25 cellular contexts compared by ENCODE assay signal in the genomic region with DNA sequence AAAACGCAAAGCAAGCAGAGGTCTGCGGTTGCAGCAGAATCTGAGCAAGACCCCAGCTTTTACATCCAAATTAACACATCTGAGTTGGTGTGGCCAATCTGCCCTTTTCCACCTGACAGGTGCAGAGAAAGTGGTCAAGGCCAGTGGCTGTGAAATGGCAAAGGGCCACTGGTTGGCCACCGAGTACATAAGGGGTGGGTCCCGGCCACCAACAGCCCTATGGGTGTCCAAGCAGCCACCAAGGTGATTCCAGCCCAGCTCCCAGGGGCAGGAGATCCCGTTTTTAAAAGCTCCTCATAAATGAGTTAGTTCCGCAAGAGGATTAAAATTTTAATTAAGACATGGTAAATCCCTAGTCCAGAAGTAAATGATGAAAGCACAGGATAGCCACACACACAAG. TPM values are rescaled to one million over a fixed set of nuclear protein-coding genes. Genes with fewer than 3 reads are reported as not detected.
DNase-seq lines count a peak whose midpoint lies in the region; ATAC-seq, FAIRE-seq and TF ChIP-seq lines count a peak whose summit lies in the region.
"Had no signal": no experiment of that assay in that cellular context is flagged by ENCODE, and none has a peak within 500 bp of the region (broad histone marks: within the 10 kb centered on the region; RNA-seq: fewer than 3 reads in every experiment).

No MANE protein-coding gene starts in this region.

- H4K8ac ChIP-seq in H9 (replicated peaks; ENCODE audit: insufficient read length, low read depth, low read length): no peak overlapping the region

- no peak overlapping the region for H2BK15ac ChIP-seq in H9 (ENCODE audit: low read depth, low read length)

- H3K9me3 ChIP-seq in HepG2 (ENCODE audit: low read length) (no peaks in the 10 kb centered on the region), right lobe of liver (no peaks in the 10 kb centered on the region), H9 (ENCODE audit: control insufficient read depth, low read depth, low read length) (no peaks in the 10 kb centered on the region)
- H3K9me3 ChIP-seq: A549, BLaER1 had no signal

- H3K9me3 Mint-ChIP-seq in activated CD4-positive, alpha-beta memory T cell treated with anti-CD3 and anti-CD28 coated beads for 36 hours: no peaks in the 10 kb centered on the region
- no peaks in the 10 kb centered on the region for H3K9me3 Mint-ChIP-seq in activated CD4-positive, alpha-beta memory T cell treated with anti-CD3 and anti-CD28 coated beads, Interleukin-2, amount 10 ng/mL, durations not matched to agents 7 days and 5 days
- no peaks in the 10 kb centered on the region for H3K9me3 Mint-ChIP-seq in H9
- H3K9me3 Mint-ChIP-seq: CD14-positive monocyte; CD4-positive, alpha-beta memory T cell; GM23338 had no signal

- no peak overlapping the region for H2BK5ac ChIP-seq in H9 (ENCODE audit: insufficient read length, low read length)

- no peak for TF ChIP-seq CTCF in HepG2 (CRISPR knock-in tag; IDR thresholded peaks at IDR 0.05)
- no peak for TF ChIP-seq CTCF in right lobe of liver (IDR thresholded peaks at IDR 0.05)
- no peak for TF ChIP-seq CTCF in H9 (conservative IDR thresholded peaks at IDR 0.05)

- H3K23ac ChIP-seq in H9 (ENCODE audit: insufficient read length, low read depth, low read length): no peak overlapping the region

- no peak overlapping the region for H4K91ac ChIP-seq in H9 (ENCODE audit: insufficient read length, low read depth, low read length)

- POLR2A ChIA-PET in activated CD4-positive, alpha-beta memory T cell treated with anti-CD3 and anti-CD28 coated beads for 36 hours (lab: Charles Lee): no interaction called here
- POLR2A ChIA-PET in activated CD4-positive, alpha-beta memory T cell treated with anti-CD3 and anti-CD28 coated beads, Interleukin-2, amount 10 ng/mL, durations not matched to agents 7 days and 5 days (lab: Charles Lee): interaction anchor here (0.6 kb wide), 1 partner anchor 14 kb away, joined by 3 read pairs; no protein-coding TSS in a partner anchor
- POLR2A ChIA-PET in HepG2 (lab: Yijun Ruan, JAX): interaction anchor here (1.0 to 1.2 kb wide), 2 partner anchors 74 to 157 kb away, joined by 3 to 4 read pairs; partner anchors contain the start of gene HAPSTR1

- H3K4me3 Mint-ChIP-seq in activated CD4-positive, alpha-beta memory T cell treated with anti-CD3 and anti-CD28 coated beads for 36 hours: no peak overlapping the region
- no peak overlapping the region for H3K4me3 Mint-ChIP-seq in activated CD4-positive, alpha-beta memory T cell treated with anti-CD3 and anti-CD28 coated beads, Interleukin-2, amount 10 ng/mL, durations not matched to agents 7 days and 5 days
- no peak overlapping the region for H3K4me3 Mint-ChIP-seq in H9
- H3K4me3 Mint-ChIP-seq: CD14-positive monocyte, GM23338 had no signal

- H3K4me2 ChIP-seq in HepG2 (ENCODE audit: low read depth, low read length): no peak overlapping the region
- H3K4me2 ChIP-seq in H9 (ENCODE audit: insufficient read depth, insufficient read length, low read length): no peak overlapping the region
- H3K4me2 ChIP-seq: A549, BLaER1, GM23338 had no signal

- peaks cover 2% of the 10 kb centered on the region for H3K36me3 Mint-ChIP-seq in activated CD4-positive, alpha-beta memory T cell treated with anti-CD3 and anti-CD28 coated beads for 36 hours
- H3K36me3 Mint-ChIP-seq in activated CD4-positive, alpha-beta memory T cell treated with anti-CD3 and anti-CD28 coated beads, Interleukin-2, amount 10 ng/mL, durations not matched to agents 7 days and 5 days (ENCODE audit: low read depth): peaks cover 11% of the 10 kb centered on the region
- H3K36me3 Mint-ChIP-seq in H9 (ENCODE audit: insufficient read depth in 1 of 3, low read depth in 3 of 3): peaks cover 2 to 6% (median 6%) of the 10 kb centered on the region in 3 experiments; a peak in 6 of 7 replicates

- peaks cover 100% of the 10 kb centered on the region for H3K79me2 ChIP-seq in HepG2 (ENCODE audit: insufficient read depth, low read length)
- H3K79me2 ChIP-seq in H9 (ENCODE audit: insufficient read depth, low read length): peaks cover 61% of the 10 kb centered on the region

- TF ChIP-seq RAD21 in HepG2 (CRISPR knock-in tag; IDR thresholded peaks at IDR 0.05): no peak

- FAIRE-seq in HepG2 (lab: Jason Lieb, UNC): no peak
- FAIRE-seq: A549, GM12892, GM18507, H54 had no signal

- H3K23me2 ChIP-seq in H9 (ENCODE audit: insufficient read length, low read depth, low read length, poor library complexity, severe bottlenecking): no peaks in the 10 kb centered on the region

- H2AK5ac ChIP-seq in H9 (ENCODE audit: insufficient read length, low read length): no peak overlapping the region

- H3K14ac ChIP-seq in H9 (ENCODE audit: insufficient read depth, low read length): no peak overlapping the region

- ATAC-seq in HepG2 (no peak), right lobe of liver (no peak), left colon (peak; percentile 25), GM21737 (IDR thresholded peaks at IDR 0.05; ENCODE audit: unreplicated experiment) (no peak)
- ATAC-seq: A549, GM23338 had no signal

- H3K36me3 ChIP-seq in HepG2 (replicated peaks in 1 of 2; ENCODE audit: control insufficient read depth in 1 of 2, insufficient read depth in 2 of 2, low read length in 2 of 2): peaks cover 6 to 10% of the 10 kb centered on the region in 2 experiments
- no peaks in the 10 kb centered on the region for H3K36me3 ChIP-seq in right lobe of liver

- peaks cover 11% of the 10 kb centered on the region for H3K79me1 ChIP-seq in H9 (ENCODE audit: insufficient read depth, low read depth, low read length, poor library complexity, severe bottlenecking)

- peaks cover 72% of the 10 kb centered on the region for H3K4me1 Mint-ChIP-seq in activated CD4-positive, alpha-beta memory T cell treated with anti-CD3 and anti-CD28 coated beads for 36 hours (ENCODE audit: low read depth)
- H3K4me1 Mint-ChIP-seq in activated CD4-positive, alpha-beta memory T cell treated with anti-CD3 and anti-CD28 coated beads, Interleukin-2, amount 10 ng/mL, durations not matched to agents 7 days and 5 days: peaks cover 49% of the 10 kb centered on the region
- H3K4me1 Mint-ChIP-seq in H9: peaks cover 53 to 55% of the 10 kb centered on the region in 2 experiments

- no peaks in the 10 kb centered on the region for H3K27me3 Mint-ChIP-seq in activated CD4-positive, alpha-beta memory T cell treated with anti-CD3 and anti-CD28 coated beads for 36 hours
- H3K27me3 Mint-ChIP-seq in activated CD4-positive, alpha-beta memory T cell treated with anti-CD3 and anti-CD28 coated beads, Interleukin-2, amount 10 ng/mL, durations not matched to agents 7 days and 5 days: no peaks in the 10 kb centered on the region
- no peaks in the 10 kb centered on the region for H3K27me3 Mint-ChIP-seq in H9 (ENCODE audit: low read depth)
- H3K27me3 Mint-ChIP-seq: CD4-positive, alpha-beta memory T cell had no signal

- intact Hi-C loops in activated CD4-positive, alpha-beta memory T cell treated with anti-CD3 and anti-CD28 coated beads for 36 hours (cut with micrococcal nuclease): no loop called here
- intact Hi-C loops in HepG2 (cut with micrococcal nuclease; ENCODE audit: unreplicated experiment) (loop anchor here (10.0 kb wide), 2 partner anchors 160 to 200 kb away; partner anchors contain the start of gene HAPSTR1), right lobe of liver (cut with DNase I) (no loop called here), left colon (cut with DNase I, micrococcal nuclease) (loop anchor here in 1 of 2 donors (10.0 kb wide), 1 partner anchor 70 kb away; no protein-coding TSS in a partner anchor), posterior vena cava (cut with DNase I) (no loop called here)

- H2BK12ac ChIP-seq in H9 (ENCODE audit: insufficient read length, low read depth, low read length): no peak overlapping the region

- in situ Hi-C loops in HepG2 (cut with HindIII; ENCODE audit: extremely low pct_ligation_motif_present, low pct_unique_long_range_greater_than_20kb): no loop called here

- TF ChIP-seq EP300 in HepG2 (IDR thresholded peaks at IDR 0.05; ENCODE audit: low read depth in 2 of 2, low read length in 2 of 2) (no peak), HepG2 (CRISPR knock-in tag; IDR thresholded peaks at IDR 0.05; ENCODE audit: borderline replicate concordance) (no peak)

- no TSS peak for BruUV-seq in HepG2 (replicated peaks; lab: Mats Ljungman, UMichigan)

- no peak overlapping the region for H4K5ac ChIP-seq in H9 (ENCODE audit: insufficient read length, low read depth, low read length)

- H4K20me1 ChIP-seq in HepG2 (ENCODE audit: insufficient read depth, low read length): peaks cover 100% of the 10 kb centered on the region
- H4K20me1 ChIP-seq in H9 (ENCODE audit: control insufficient read depth, insufficient read depth, insufficient read length): no peaks in the 10 kb centered on the region

- TF ChIP-seq POLR2A in HepG2 (IDR thresholded peaks at IDR 0.05; ENCODE audit: insufficient read depth in 1 of 2, low read depth in 2 of 2, low read length in 2 of 2) (no peak), right lobe of liver (IDR thresholded peaks at IDR 0.05) (no peak)

- H3K27ac ChIP-seq in HepG2 (ENCODE audit: extremely low read length, insufficient read depth, low read length) (no peak overlapping the region), right lobe of liver (no peak overlapping the region), H9 (ENCODE audit: insufficient read length, low read depth, low read length) (no peak overlapping the region)
- H3K27ac ChIP-seq: 22Rv1, A549, BLaER1, HL-60 had no signal

- DNase-seq in activated CD4-positive, alpha-beta memory T cell treated with anti-CD3 and anti-CD28 coated beads for 36 hours: no peak
- DNase-seq in activated CD4-positive, alpha-beta memory T cell treated with anti-CD3 and anti-CD28 coated beads, Interleukin-2, amount 10 ng/mL, durations not matched to agents 7 days and 5 days: no peak
- DNase-seq in HepG2 (ENCODE audit: low spot score): no peak
- no peak for DNase-seq in right lobe of liver
- DNase-seq in left colon: no peak
- DNase-seq in posterior vena cava (ENCODE audit: low spot score): peak; percentile 71
- DNase-seq in H9: no peak
- DNase-seq: CD4-positive, alpha-beta memory T cell; DMS153; DMS79; GDM1; IMR-90 had no signal

- H3T11ph ChIP-seq in H9 (ENCODE audit: low read length): no peak overlapping the region

- 80% methylated on average over 6 of the region's 6 CpGs for whole genome bisulfite sequencing in HepG2 (ENCODE audit: low lambda C conversion rate)
- WGBS in right lobe of liver (ENCODE audit: insufficient coverage, low coverage, low lambda C conversion rate, missing lambda C conversion rate): 79% methylated on average over 5 of the region's 6 CpGs
- WGBS in H9 (ENCODE audit: extremely low coverage, insufficient read length, low lambda C conversion rate): no CpG with 5 or more reads among the region's 6 CpGs

- H3K9ac ChIP-seq in HepG2 (ENCODE audit: insufficient read depth, low read depth, low read length) (no peak overlapping the region), H9 (ENCODE audit: extremely low read depth, insufficient read length, low read length) (no peak overlapping the region)
- H3K9ac ChIP-seq: BLaER1 had no signal

- peak overlapping the region; percentile 33 for H3K27ac Mint-ChIP-seq in activated CD4-positive, alpha-beta memory T cell treated with anti-CD3 and anti-CD28 coated beads for 36 hours
- no peak overlapping the region for H3K27ac Mint-ChIP-seq in activated CD4-positive, alpha-beta memory T cell treated with anti-CD3 and anti-CD28 coated beads, Interleukin-2, amount 10 ng/mL, durations not matched to agents 7 days and 5 days
- no peak overlapping the region; a peak in 1 of 7 replicates for H3K27ac Mint-ChIP-seq in H9
- H3K27ac Mint-ChIP-seq: GM23338 had no signal

- H3K27me3 ChIP-seq in HepG2 (ENCODE audit: control insufficient read depth in 1 of 2, insufficient read depth in 2 of 2, low read length in 2 of 2) (no peaks in the 10 kb centered on the region), right lobe of liver (no peaks in the 10 kb centered on the region), H9 (ENCODE audit: insufficient read depth, low read length) (no peaks in the 10 kb centered on the region)
- H3K27me3 ChIP-seq: BLaER1 had no signal

- H3K4ac ChIP-seq in H9 (ENCODE audit: low read depth, low read length): no peak overlapping the region

- no peak overlapping the region for H2BK120ac ChIP-seq in H9 (ENCODE audit: low read depth, low read length, poor library complexity, severe bottlenecking)

- H3K18ac ChIP-seq in H9 (ENCODE audit: insufficient read length, low read depth, low read length): no peak overlapping the region

- CTCF ChIA-PET in activated CD4-positive, alpha-beta memory T cell treated with anti-CD3 and anti-CD28 coated beads for 36 hours (lab: Charles Lee): interaction anchor here (0.8 to 4.1 kb wide), 6 partner anchors 8 to 74 kb away, joined by 3 to 92 read pairs (median 30); no protein-coding TSS in a partner anchor
- CTCF ChIA-PET in activated CD4-positive, alpha-beta memory T cell treated with anti-CD3 and anti-CD28 coated beads, Interleukin-2, amount 10 ng/mL, durations not matched to agents 7 days and 5 days (lab: Charles Lee): interaction anchor here (0.6 to 3.4 kb wide), 5 partner anchors 15 to 232 kb away, joined by 3 to 82 read pairs (median 3); no protein-coding TSS in a partner anchor
- CTCF ChIA-PET in HepG2 (lab: Yijun Ruan, JAX; ENCODE audit: low intra/inter-chr PET ratio, low total read pairs): interaction anchor here (1.5 kb wide), 1 partner anchor 26 kb away, joined by 3 read pairs; no protein-coding TSS in a partner anchor

- no peak overlapping the region for H2BK20ac ChIP-seq in H9 (ENCODE audit: low read depth, low read length, poor library complexity, severe bottlenecking)

- no peak overlapping the region for H2AFZ ChIP-seq in HepG2 (ENCODE audit: low read length)
- H2AFZ ChIP-seq in H9 (ENCODE audit: low read length): no peak overlapping the region
- H2AFZ ChIP-seq: GM23338 had no signal

- no peak overlapping the region for H3K56ac ChIP-seq in H9 (ENCODE audit: insufficient read length, low read depth, low read length)

- H3K4me3 ChIP-seq in HepG2 (replicated peaks in 1 of 3; ENCODE audit: insufficient read depth in 1 of 3, low read depth in 2 of 3, low read length in 3 of 3): no peak overlapping the region
- no peak overlapping the region for H3K4me3 ChIP-seq in right lobe of liver
- H3K4me3 ChIP-seq: A549, BLaER1, GM23338 had no signal

- H3K4me1 ChIP-seq in HepG2 (ENCODE audit: insufficient read depth, low read length) (peaks cover 54% of the 10 kb centered on the region), right lobe of liver (peaks cover 0 to 13% (median 0%) of the 10 kb centered on the region in 4 donors), H9 (ENCODE audit: insufficient read depth, low read length) (no peaks in the 10 kb centered on the region)

RNA-seq across cellular contexts. Expression of gene USP7, which starts 29.1 kb away (rescaled TPM):
- total RNA-seq in activated CD4-positive, alpha-beta memory T cell treated with anti-CD3 and anti-CD28 coated beads for 36 hours: 100 to 1,000 TPM; 154 to 170 TPM
- 100 to 1,000 TPM; 162 to 166 TPM for total RNA-seq in activated CD4-positive, alpha-beta memory T cell treated with anti-CD3 and anti-CD28 coated beads, Interleukin-2, amount 10 ng/mL, durations not matched to agents 7 days and 5 days
- total RNA-seq in HepG2 (2016; rRNA removed; fragmentation: Illumina TruSeq; extraction: Trizol): 173 and 177 TPM in 2 replicates
- total RNA-seq in HepG2 (2016; cell fraction: cytosol; rRNA removed; fragmentation: Illumina TruSeq; extraction: Trizol; ENCODE audit: low read depth): 42.2 and 47.1 TPM in 2 replicates
- total RNA-seq in HepG2 (2016; cell fraction: insoluble cytoplasmic fraction; rRNA removed; fragmentation: Illumina TruSeq; extraction: Trizol): 166 and 185 TPM in 2 replicates
- 53.5 and 58.7 TPM in 2 replicates for total RNA-seq in HepG2 (2016; cell fraction: membrane; rRNA removed; fragmentation: Illumina TruSeq; extraction: Trizol)
- 231 and 239 TPM in 2 replicates for total RNA-seq in HepG2 (2016; cell fraction: nucleus; rRNA removed; fragmentation: Illumina TruSeq; extraction: Trizol)
- polyA plus RNA-seq in HepG2 (2011; rRNA removed): 52.5 and 58.4 TPM in 2 replicates
- 16.6 and 26.6 TPM in 2 replicates for polyA plus RNA-seq in HepG2 (2011; cell fraction: cytosol; rRNA removed)
- 77.7 and 102 TPM in 2 replicates for polyA plus RNA-seq in HepG2 (2011; cell fraction: nucleus; rRNA removed)
- 151 and 152 TPM in 2 replicates for polyA plus RNA-seq in HepG2 (2012)
- polyA plus RNA-seq in HepG2 (2016; cell fraction: cytosol; fragmentation: Illumina TruSeq; extraction: Trizol; ENCODE audit: low read depth): 5.3 and 6.8 TPM in 2 replicates
- 200 and 216 TPM in 2 replicates for polyA plus RNA-seq in HepG2 (2016; cell fraction: insoluble cytoplasmic fraction; fragmentation: Illumina TruSeq; extraction: Trizol; ENCODE audit: low read depth)
- polyA plus RNA-seq in HepG2 (2016; cell fraction: membrane; fragmentation: Illumina TruSeq; extraction: Trizol; ENCODE audit: low read depth): 18.6 and 26.0 TPM in 2 replicates
- polyA plus RNA-seq in HepG2 (2016; cell fraction: nucleus; fragmentation: Illumina TruSeq; extraction: Trizol; ENCODE audit: insufficient read depth, low read depth): 243 and 249 TPM in 2 replicates
- polyA minus RNA-seq in HepG2 (2011; rRNA and poly(A)+ RNA removed; ENCODE audit: low replicate concordance): 135 and 250 TPM in 2 replicates
- 49.2 and 87.1 TPM in 2 replicates for polyA minus RNA-seq in HepG2 (2011; cell fraction: cytosol; rRNA and poly(A)+ RNA removed)
- polyA minus RNA-seq in HepG2 (2011; cell fraction: nucleus; rRNA and poly(A)+ RNA removed): 329 and 403 TPM in 2 replicates
- total RNA-seq in right lobe of liver: 10 to 100 TPM; 46.8 to 55.8 (median 49.1) TPM
- 100 to 1,000 TPM; 119 to 123 TPM for total RNA-seq in left colon
- 10 to 100 TPM; 72.2 to 82.7 TPM for total RNA-seq in posterior vena cava
- total RNA-seq in H9 (2021): 182 and 192 TPM in 2 replicates

RNA-seq across cellular contexts. Expression of gene LITAFD, which starts 52.5 kb away (rescaled TPM):
- not detected for total RNA-seq in activated CD4-positive, alpha-beta memory T cell treated with anti-CD3 and anti-CD28 coated beads for 36 hours
- total RNA-seq in activated CD4-positive, alpha-beta memory T cell treated with anti-CD3 and anti-CD28 coated beads, Interleukin-2, amount 10 ng/mL, durations not matched to agents 7 days and 5 days: not detected
- total RNA-seq in HepG2 (2016; rRNA removed; fragmentation: Illumina TruSeq; extraction: Trizol) (not detected in 2 replicates), right lobe of liver (not detected), left colon (not detected), posterior vena cava (not detected), H9 (2021) (not detected in 2 replicates)
- not detected in 2 replicates for total RNA-seq in HepG2 (2016; cell fraction: cytosol; rRNA removed; fragmentation: Illumina TruSeq; extraction: Trizol; ENCODE audit: low read depth)
- not detected in 2 replicates for total RNA-seq in HepG2 (2016; cell fraction: insoluble cytoplasmic fraction; rRNA removed; fragmentation: Illumina TruSeq; extraction: Trizol)
- total RNA-seq in HepG2 (2016; cell fraction: membrane; rRNA removed; fragmentation: Illumina TruSeq; extraction: Trizol): 0.19 TPM in 1 of 2 replicates, not detected in the other
- not detected in 2 replicates for total RNA-seq in HepG2 (2016; cell fraction: nucleus; rRNA removed; fragmentation: Illumina TruSeq; extraction: Trizol)
- polyA plus RNA-seq in HepG2 (2011; rRNA removed): 0.14 TPM in 1 of 2 replicates, not detected in the other
- not detected in 2 replicates for polyA plus RNA-seq in HepG2 (2011; cell fraction: cytosol; rRNA removed)
- not detected in 2 replicates for polyA plus RNA-seq in HepG2 (2011; cell fraction: nucleus; rRNA removed)
- not detected in 2 replicates for polyA plus RNA-seq in HepG2 (2012)
- not detected in 2 replicates for polyA plus RNA-seq in HepG2 (2016; cell fraction: cytosol; fragmentation: Illumina TruSeq; extraction: Trizol; ENCODE audit: low read depth)
- not detected in 2 replicates for polyA plus RNA-seq in HepG2 (2016; cell fraction: insoluble cytoplasmic fraction; fragmentation: Illumina TruSeq; extraction: Trizol; ENCODE audit: low read depth)
- not detected in 2 replicates for polyA plus RNA-seq in HepG2 (2016; cell fraction: membrane; fragmentation: Illumina TruSeq; extraction: Trizol; ENCODE audit: low read depth)
- not detected in 2 replicates for polyA plus RNA-seq in HepG2 (2016; cell fraction: nucleus; fragmentation: Illumina TruSeq; extraction: Trizol; ENCODE audit: insufficient read depth, low read depth)
- polyA minus RNA-seq in HepG2 (2011; rRNA and poly(A)+ RNA removed; ENCODE audit: low replicate concordance): 0.12 TPM in 1 of 2 replicates, not detected in the other
- not detected in 2 replicates for polyA minus RNA-seq in HepG2 (2011; cell fraction: cytosol; rRNA and poly(A)+ RNA removed)
- not detected in 2 replicates for polyA minus RNA-seq in HepG2 (2011; cell fraction: nucleus; rRNA and poly(A)+ RNA removed)
- total RNA-seq: CD4-positive, alpha-beta memory T cell; Daoy; GM23338; HT1080; IMR-90 had no signal
- polyA plus RNA-seq: A549; AG04450; CD14-positive monocyte; CD4-positive, alpha-beta memory T cell; GM23338; IMR-90 had no signal
